8 cellular contexts compared by ENCODE assay signal in the genomic region with DNA sequence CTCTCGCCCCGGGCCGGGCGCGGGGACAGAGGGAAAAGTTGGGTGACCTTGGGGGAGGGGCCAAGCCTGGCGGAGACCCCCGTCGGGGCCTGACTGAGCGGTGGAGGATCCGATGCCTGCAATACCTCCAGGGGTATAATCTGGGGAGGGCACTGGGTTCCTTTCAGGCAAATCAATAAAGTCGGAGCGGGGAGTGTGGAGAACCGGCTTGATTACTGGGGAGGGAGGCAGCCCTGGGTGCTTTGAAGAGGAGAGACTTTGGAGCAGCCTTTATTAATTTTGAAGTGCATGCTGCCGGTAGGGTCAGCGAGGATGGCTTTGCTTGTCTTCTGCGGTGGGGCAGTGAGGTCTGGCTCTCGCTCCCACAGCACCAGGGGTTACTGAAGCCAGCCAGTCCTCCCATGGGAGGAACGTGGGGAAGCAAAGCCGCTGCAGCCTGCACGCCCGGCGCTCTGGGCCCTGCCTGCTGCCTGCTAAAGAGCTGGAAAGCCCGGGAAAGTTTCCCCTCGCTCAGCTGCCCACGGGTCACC. TPM values are rescaled to one million over a fixed set of nuclear protein-coding genes. Genes with fewer than 3 reads are reported as not detected.
DNase-seq lines count a peak whose midpoint lies in the region; ATAC-seq and TF ChIP-seq lines count a peak whose summit lies in the region.

No MANE protein-coding gene starts in this region.

- H3K27me3 ChIP-seq in ovary: no peaks in the 10 kb centered on the region

- H3K9me3 ChIP-seq in ovary: no peaks in the 10 kb centered on the region

- H3K27ac ChIP-seq in ovary: peak overlapping the region; percentile 45 to 74

- no peak for TF ChIP-seq POLR2A in ovary (IDR thresholded peaks at IDR 0.05)

- no peak for TF ChIP-seq EP300 in ovary (IDR thresholded peaks at IDR 0.05)

- ATAC-seq in GM21529 (IDR thresholded peaks at IDR 0.05; ENCODE audit: unreplicated experiment): no peak
- ATAC-seq in GM19463 (IDR thresholded peaks at IDR 0.05; ENCODE audit: unreplicated experiment): no peak
- no peak for ATAC-seq in GM21526 (IDR thresholded peaks at IDR 0.05; ENCODE audit: low FRiP score, unreplicated experiment)

- 1 to 3% (median 1%) methylated on average over 20 to 25 of the region's 25 CpGs for WGBS in ovary, 3 donors

- intact Hi-C loops in ovary (cut with DNase I): no loop called here

- peak; percentile 19 for DNase-seq in EH (ENCODE audit: low read depth)
- DNase-seq in NCI-H526 (lab: John Stamatoyannopoulos, UW): peak; percentile 27 to 56
- peak; percentile 18 for DNase-seq in fibroblast of the aortic adventitia (ENCODE audit: low read depth)
- DNase-seq in ovary: peak; percentile 19 to 58 (median 34)
- no peak for DNase-seq in germinal center (ENCODE audit: low spot score)

- TF ChIP-seq CTCF in fibroblast of the aortic adventitia (IDR thresholded peaks at IDR 0.05; ENCODE audit: insufficient read depth, low read length) (no peak), ovary (IDR thresholded peaks at IDR 0.05) (no peak)

- H3K4me1 ChIP-seq in ovary (ENCODE audit: insufficient read depth): peaks cover 4% of the 10 kb centered on the region

- no peaks in the 10 kb centered on the region for H3K36me3 ChIP-seq in ovary

- H3K4me3 ChIP-seq in fibroblast of the aortic adventitia (ENCODE audit: low read depth, low read length) (peak overlapping the region; percentile 40), ovary (peak overlapping the region; percentile 50)

RNA-seq across cellular contexts. Expression of a gene that starts 0.4 kb away (rescaled TPM):
- 0.54 and 6.5 TPM in 2 replicates for total RNA-seq in fibroblast of the aortic adventitia (ENCODE audit: low replicate concordance)
- total RNA-seq in ovary: 10 to 100 TPM in 1 of 7 donors, 1 to 10 TPM in 5, under 1 TPM in 1; 0.36 to 17.6 (median 1.9) TPM
- polyA plus RNA-seq in ovary: 10 to 100 TPM in 1 of 2 donors, 1 to 10 TPM in 1; 1.0 to 19.8 TPM
